In the genomic region with DNA sequence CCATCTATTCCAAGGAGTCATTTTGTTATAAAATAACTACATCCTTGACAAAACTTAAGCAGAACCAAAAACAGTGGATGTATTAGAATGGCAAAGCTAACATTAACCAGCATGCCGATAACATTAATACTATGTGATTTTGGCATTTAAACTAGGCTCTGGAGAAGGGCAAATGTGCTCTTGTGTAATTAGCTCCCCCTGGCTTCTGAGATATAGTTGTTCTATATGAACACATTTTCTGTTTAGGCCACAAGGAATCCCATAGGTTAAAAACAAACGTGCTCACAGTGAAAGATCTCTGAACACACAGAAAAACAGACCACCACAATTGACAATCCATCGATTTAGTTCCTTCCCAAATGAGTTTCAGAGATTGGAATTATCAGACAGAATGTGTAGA, we compare ENCODE assay signal across 10 cellular contexts. TPM values are rescaled to one million over a fixed set of nuclear protein-coding genes. Genes with fewer than 3 reads are reported as not detected.
DNase-seq lines count a peak whose midpoint lies in the region; ATAC-seq and TF ChIP-seq lines count a peak whose summit lies in the region.
"Had no signal": no experiment of that assay in that cellular context is flagged by ENCODE, and none has a peak within 500 bp of the region (broad histone marks: within the 10 kb centered on the region; RNA-seq: fewer than 3 reads in every experiment).

No MANE protein-coding gene starts in this region.

- peaks cover 7% of the 10 kb centered on the region for H3K4me1 Mint-ChIP-seq in activated CD4-positive, alpha-beta T cell treated with anti-CD3 and anti-CD28 coated beads, Interleukin-2, amount 10 ng/mL, durations not matched to agents 24 days and 14 days
- H3K4me1 Mint-ChIP-seq in activated CD4-positive, alpha-beta T cell treated with anti-CD3 and anti-CD28 coated beads, Interleukin-2, amount 10 ng/mL, durations not matched to agents 7 days and 5 days = peaks cover 15% of the 10 kb centered on the region
- H3K4me1 Mint-ChIP-seq: brain had no signal

- peaks cover 0 to 16% of the 10 kb centered on the region in 2 donors for H3K36me3 ChIP-seq in psoas muscle (ENCODE audit: insufficient read depth in 1 of 2, low read depth in 1 of 2)

- no peaks in the 10 kb centered on the region for H3K9me3 Mint-ChIP-seq in activated CD4-positive, alpha-beta T cell treated with anti-CD3 and anti-CD28 coated beads, Interleukin-2, amount 10 ng/mL, durations not matched to agents 24 days and 14 days
- H3K9me3 Mint-ChIP-seq in activated CD4-positive, alpha-beta T cell treated with anti-CD3 and anti-CD28 coated beads, Interleukin-2, amount 10 ng/mL, durations not matched to agents 7 days and 5 days = no peaks in the 10 kb centered on the region
- H3K9me3 Mint-ChIP-seq: brain had no signal

- no peak for DNase-seq in activated CD4-positive, alpha-beta T cell treated with anti-CD3 and anti-CD28 coated beads, Interleukin-2, amount 10 ng/mL, durations not matched to agents 24 days and 14 days
- no peak for DNase-seq in activated CD4-positive, alpha-beta T cell treated with anti-CD3 and anti-CD28 coated beads, Interleukin-2, amount 10 ng/mL, durations not matched to agents 7 days and 5 days
- DNase-seq in NB4 (ENCODE audit: low read depth) (peak; percentile 19), cerebellar cortex (ENCODE audit: low spot score) (peak; percentile 23), psoas muscle (no peak), DMS79 treated with DMSO at 0.1 percent for 48 hours (lab: John Stamatoyannopoulos, UW) (no peak), occipital lobe (lab: John Stamatoyannopoulos, UW) (no peak), GDM1 (lab: John Stamatoyannopoulos, UW) (no peak)

- H3K27ac Mint-ChIP-seq in activated CD4-positive, alpha-beta T cell treated with anti-CD3 and anti-CD28 coated beads, Interleukin-2, amount 10 ng/mL, durations not matched to agents 24 days and 14 days = peak overlapping the region; percentile 22
- H3K27ac Mint-ChIP-seq in activated CD4-positive, alpha-beta T cell treated with anti-CD3 and anti-CD28 coated beads, Interleukin-2, amount 10 ng/mL, durations not matched to agents 7 days and 5 days = no peak overlapping the region

- TF ChIP-seq POLR2A in NB4 (IDR thresholded peaks at IDR 0.05; ENCODE audit: extremely low read depth, insufficient read length) = no peak

- H3K27me3 ChIP-seq in psoas muscle (ENCODE audit: insufficient read depth in 3 of 3, low read length in 2 of 3) = no peaks in the 10 kb centered on the region
- H3K27me3 ChIP-seq: BLaER1 had no signal

- no peak overlapping the region for H3K27ac ChIP-seq in psoas muscle
- H3K27ac ChIP-seq: BLaER1 had no signal

- peaks cover 5% of the 10 kb centered on the region for H3K36me3 Mint-ChIP-seq in activated CD4-positive, alpha-beta T cell treated with anti-CD3 and anti-CD28 coated beads, Interleukin-2, amount 10 ng/mL, durations not matched to agents 24 days and 14 days (ENCODE audit: low read depth)
- H3K36me3 Mint-ChIP-seq in activated CD4-positive, alpha-beta T cell treated with anti-CD3 and anti-CD28 coated beads, Interleukin-2, amount 10 ng/mL, durations not matched to agents 7 days and 5 days (ENCODE audit: low read depth) = peaks cover 10% of the 10 kb centered on the region

- H3K4me3 ChIP-seq in NB4 (ENCODE audit: low read depth, low read length) = no peak overlapping the region
- H3K4me3 ChIP-seq in psoas muscle = no peak overlapping the region
- H3K4me3 ChIP-seq: BLaER1 had no signal

- H3K4me1 ChIP-seq in psoas muscle = no peaks in the 10 kb centered on the region
- H3K4me1 ChIP-seq: BLaER1 had no signal

- CTCF ChIA-PET in activated CD4-positive, alpha-beta T cell treated with anti-CD3 and anti-CD28 coated beads, Interleukin-2, amount 10 ng/mL, durations not matched to agents 7 days and 5 days (lab: Charles Lee) = no interaction called here

- intact Hi-C loops in activated CD4-positive, alpha-beta T cell treated with anti-CD3 and anti-CD28 coated beads, Interleukin-2, amount 10 ng/mL, durations not matched to agents 24 days and 14 days (cut with micrococcal nuclease) = loop anchor here (5.0 kb wide), 1 partner anchor 173 kb away; a partner anchor contains a TSS
- intact Hi-C loops in psoas muscle (cut with DNase I) = loop anchor here in 1 of 2 donors (10.0 kb wide), 1 partner anchor 55 kb away; no protein-coding TSS in a partner anchor

- no peak for ATAC-seq in psoas muscle

- no peaks in the 10 kb centered on the region for H3K27me3 Mint-ChIP-seq in activated CD4-positive, alpha-beta T cell treated with anti-CD3 and anti-CD28 coated beads, Interleukin-2, amount 10 ng/mL, durations not matched to agents 24 days and 14 days
- H3K27me3 Mint-ChIP-seq in activated CD4-positive, alpha-beta T cell treated with anti-CD3 and anti-CD28 coated beads, Interleukin-2, amount 10 ng/mL, durations not matched to agents 7 days and 5 days = no peaks in the 10 kb centered on the region
- H3K27me3 Mint-ChIP-seq: brain had no signal

- no peak overlapping the region for H3K4me3 Mint-ChIP-seq in activated CD4-positive, alpha-beta T cell treated with anti-CD3 and anti-CD28 coated beads, Interleukin-2, amount 10 ng/mL, durations not matched to agents 24 days and 14 days
- H3K4me3 Mint-ChIP-seq in activated CD4-positive, alpha-beta T cell treated with anti-CD3 and anti-CD28 coated beads, Interleukin-2, amount 10 ng/mL, durations not matched to agents 7 days and 5 days = no peak overlapping the region
- H3K4me3 Mint-ChIP-seq: brain had no signal

- no peaks in the 10 kb centered on the region for H3K9me3 ChIP-seq in psoas muscle
- H3K9me3 ChIP-seq: BLaER1 had no signal

- WGBS in psoas muscle, 3 donors = 71 to 76% (median 73%) methylated on average over 3 of the region's 3 CpGs

- POLR2A ChIA-PET in activated CD4-positive, alpha-beta T cell treated with anti-CD3 and anti-CD28 coated beads, Interleukin-2, amount 10 ng/mL, durations not matched to agents 7 days and 5 days (lab: Charles Lee) = interaction anchor here (0.8 kb wide), 1 partner anchor 66 kb away, joined by 4 read pairs; a partner anchor contains a TSS

- no peak for TF ChIP-seq CTCF in NB4 (IDR thresholded peaks at IDR 0.05; ENCODE audit: low read depth, low read length)
- peak; percentile 3 for TF ChIP-seq CTCF in psoas muscle (IDR thresholded peaks at IDR 0.05)

RNA-seq across cellular contexts. Expression of a gene that starts 57.4 kb away (rescaled TPM):
- total RNA-seq in activated CD4-positive, alpha-beta T cell treated with anti-CD3 and anti-CD28 coated beads, Interleukin-2, amount 10 ng/mL, durations not matched to agents 24 days and 14 days = 68.8 and 77.4 TPM in 2 replicates
- total RNA-seq in activated CD4-positive, alpha-beta T cell treated with anti-CD3 and anti-CD28 coated beads, Interleukin-2, amount 10 ng/mL, durations not matched to agents 7 days and 5 days = 10 to 100 TPM; 31.9 to 35.9 TPM
- total RNA-seq in psoas muscle (10 to 100 TPM; 20.8 to 44.5 (median 32.9) TPM), occipital lobe (17.6 TPM)
- polyA plus RNA-seq in psoas muscle = 10 to 100 TPM in 2 of 3 donors, 1 to 10 TPM in 1; 9.6 to 24.0 (median 13.5) TPM

Comparison
In these comparisons a context has a peak if more than half of its experiments do, and no peak if none do; other contexts are left out.
1. DNase-seq: peak in NB4 (single experiment) and cerebellar cortex (single experiment); none in activated CD4-positive, alpha-beta T cell treated with anti-CD3 and anti-CD28 coated beads, Interleukin-2, amount 10 ng/mL, durations not matched to agents 24 days and 14 days (single experiment), activated CD4-positive, alpha-beta T cell treated with anti-CD3 and anti-CD28 coated beads, Interleukin-2, amount 10 ng/mL, durations not matched to agents 7 days and 5 days (single experiment), psoas muscle (0 of 2), DMS79 treated with DMSO at 0.1 percent for 48 hours (single experiment), occipital lobe (single experiment) and GDM1 (single experiment).